ENCODE assay signal across 21 cellular contexts in the genomic region with DNA sequence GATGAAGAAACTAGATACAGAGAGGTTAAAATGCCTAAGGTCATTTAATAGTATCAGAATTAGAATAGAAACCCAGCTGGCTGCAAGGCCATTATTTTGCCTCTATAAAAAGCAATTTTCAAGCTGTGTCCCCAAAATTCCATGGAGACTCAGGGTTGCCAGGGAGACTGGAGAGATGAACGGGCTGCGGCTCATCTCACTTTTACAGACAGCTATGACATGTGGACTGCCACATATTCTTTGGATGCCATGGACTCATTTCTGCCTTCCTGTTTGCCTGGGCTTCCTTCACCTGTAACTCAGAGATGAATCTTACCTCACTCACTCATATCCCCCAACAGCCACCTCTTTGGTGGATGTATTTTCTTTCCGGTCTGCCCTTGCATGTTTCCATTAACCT. TPM values are rescaled to one million over a fixed set of nuclear protein-coding genes. Genes with fewer than 3 reads are reported as not detected.
DNase-seq lines count a peak whose midpoint lies in the region; ATAC-seq, FAIRE-seq and TF ChIP-seq lines count a peak whose summit lies in the region.
"Had no signal": no experiment of that assay in that cellular context is flagged by ENCODE, and none has a peak within 500 bp of the region (broad histone marks: within the 10 kb centered on the region; RNA-seq: fewer than 3 reads in every experiment).

No MANE protein-coding gene starts in this region.

- intact Hi-C loops in activated naive CD4-positive, alpha-beta T cell treated with anti-CD3 and anti-CD28 coated beads for 36 hours (cut with micrococcal nuclease), result no loop called here
- intact Hi-C loops in K562 (cut with micrococcal nuclease), result no loop called here

- no peak for TF ChIP-seq RAD21 in K562 (CRISPR knock-in tag; conservative IDR thresholded peaks at IDR 0.05 in 1 of 2, IDR thresholded peaks at IDR 0.05 in 1 of 2)

- peak overlapping the region; percentile 73 for H3K27ac Mint-ChIP-seq in activated naive CD4-positive, alpha-beta T cell treated with anti-CD3 and anti-CD28 coated beads, Interleukin-2, amount 50 U/mL, for 24 hours
- no peak overlapping the region for H3K27ac Mint-ChIP-seq in activated naive CD4-positive, alpha-beta T cell treated with anti-CD3 and anti-CD28 coated beads for 36 hours
- H3K27ac Mint-ChIP-seq: CD4-positive, CD25-positive, alpha-beta regulatory T cell; CD8-positive, alpha-beta T cell; HFFc6 had no signal

- TF ChIP-seq POLR2A in K562 (conservative IDR thresholded peaks at IDR 0.05), result no peak

- H3K36me3 ChIP-seq in K562 (ENCODE audit: control insufficient read depth, insufficient read depth, low read length), result peaks cover 61% of the 10 kb centered on the region
- peaks cover 47% of the 10 kb centered on the region for H3K36me3 ChIP-seq in neutrophil
- H3K36me3 ChIP-seq in neuronal stem cell (replicated peaks in 1 of 2; ENCODE audit: control insufficient read depth in 2 of 2, insufficient read depth in 2 of 2, low read length in 2 of 2), result peaks cover 13 to 76% of the 10 kb centered on the region in 2 donors

- no peaks in the 10 kb centered on the region for H3K4me1 Mint-ChIP-seq in activated naive CD4-positive, alpha-beta T cell treated with anti-CD3 and anti-CD28 coated beads, Interleukin-2, amount 50 U/mL, for 24 hours
- no peaks in the 10 kb centered on the region for H3K4me1 Mint-ChIP-seq in activated naive CD4-positive, alpha-beta T cell treated with anti-CD3 and anti-CD28 coated beads for 36 hours (ENCODE audit: low read depth)

- H2BK5ac ChIP-seq in neuronal stem cell (ENCODE audit: low read length), result no peak overlapping the region

- no peak overlapping the region for H3K4me2 ChIP-seq in K562 (ENCODE audit: insufficient read depth, low read length)
- no peak overlapping the region for H3K4me2 ChIP-seq in neuronal stem cell (ENCODE audit: insufficient read depth, low read length, poor library complexity, severe bottlenecking)
- H3K4me2 ChIP-seq: A549 had no signal

- peaks cover 9% of the 10 kb centered on the region for H3K36me3 Mint-ChIP-seq in activated naive CD4-positive, alpha-beta T cell treated with anti-CD3 and anti-CD28 coated beads, Interleukin-2, amount 50 U/mL, for 24 hours
- H3K36me3 Mint-ChIP-seq in activated naive CD4-positive, alpha-beta T cell treated with anti-CD3 and anti-CD28 coated beads for 36 hours (ENCODE audit: low read depth), result peaks cover 24% of the 10 kb centered on the region

- H3K4me1 ChIP-seq in K562 (replicated peaks in 1 of 2; ENCODE audit: control insufficient read depth in 2 of 2, insufficient read depth in 2 of 2, low read length in 2 of 2) (no peaks in the 10 kb centered on the region), neutrophil (ENCODE audit: control insufficient read depth in 1 of 2, insufficient read depth in 1 of 2, low read depth in 1 of 2, low read length in 1 of 2) (peaks cover 6 to 7% of the 10 kb centered on the region in 2 experiments), neuronal stem cell (ENCODE audit: control insufficient read depth in 2 of 2, insufficient read depth in 1 of 2, low read depth in 1 of 2, low read length in 2 of 2) (peaks cover 0 to 13% of the 10 kb centered on the region in 2 donors)
- H3K4me1 ChIP-seq: A549, Caco-2, HAP-1 had no signal

- H3K9ac ChIP-seq in K562 (ENCODE audit: insufficient read depth in 1 of 2, low read depth in 2 of 2, low read length in 2 of 2) (no peak overlapping the region), neuronal stem cell (ENCODE audit: low read depth, low read length, poor library complexity) (no peak overlapping the region)

- ATAC-seq in K562, result no peak
- ATAC-seq: A549; CD8-positive, alpha-beta T cell had no signal

- H3K27me3 Mint-ChIP-seq in activated naive CD4-positive, alpha-beta T cell treated with anti-CD3 and anti-CD28 coated beads, Interleukin-2, amount 50 U/mL, for 24 hours, result no peaks in the 10 kb centered on the region
- H3K27me3 Mint-ChIP-seq in activated naive CD4-positive, alpha-beta T cell treated with anti-CD3 and anti-CD28 coated beads for 36 hours (ENCODE audit: low read depth), result no peaks in the 10 kb centered on the region
- H3K27me3 Mint-ChIP-seq: CD4-positive, CD25-positive, alpha-beta regulatory T cell had no signal

- H3K9me1 ChIP-seq in K562 (ENCODE audit: control insufficient read depth, insufficient read depth, low read length), result no peaks in the 10 kb centered on the region

- no peaks in the 10 kb centered on the region for H3K79me1 ChIP-seq in neuronal stem cell (ENCODE audit: low read depth, low read length)

- H2BK15ac ChIP-seq in neuronal stem cell (ENCODE audit: low read length), result no peak overlapping the region

- no peak overlapping the region for H3K4me3 ChIP-seq in K562
- H3K4me3 ChIP-seq in neutrophil (ENCODE audit: low read depth in 1 of 2, low read length in 1 of 2), result no peak overlapping the region
- no peak overlapping the region for H3K4me3 ChIP-seq in neuronal stem cell (ENCODE audit: low read length in 2 of 2)
- H3K4me3 ChIP-seq: A549, HAP-1 had no signal

- H3K4me3 Mint-ChIP-seq in activated naive CD4-positive, alpha-beta T cell treated with anti-CD3 and anti-CD28 coated beads, Interleukin-2, amount 50 U/mL, for 24 hours, result no peak overlapping the region
- H3K4me3 Mint-ChIP-seq in activated naive CD4-positive, alpha-beta T cell treated with anti-CD3 and anti-CD28 coated beads for 36 hours, result no peak overlapping the region
- H3K4me3 Mint-ChIP-seq: CD4-positive, CD25-positive, alpha-beta regulatory T cell; CD8-positive, alpha-beta T cell; HFFc6 had no signal

- H3K27me3 ChIP-seq in K562 (ENCODE audit: control insufficient read depth in 2 of 2, insufficient read depth in 2 of 2, low read length in 2 of 2), result no peaks in the 10 kb centered on the region
- no peaks in the 10 kb centered on the region for H3K27me3 ChIP-seq in neutrophil
- no peaks in the 10 kb centered on the region for H3K27me3 ChIP-seq in neuronal stem cell (ENCODE audit: control insufficient read depth in 3 of 3, insufficient read depth in 3 of 3, low read depth in 1 of 3, low read length in 3 of 3)

- H3K9me3 ChIP-seq in K562 (replicated peaks; ENCODE audit: control insufficient read depth, insufficient read depth, low read depth, low read length) (no peaks in the 10 kb centered on the region), neutrophil (no peaks in the 10 kb centered on the region), neuronal stem cell (replicated peaks in 1 of 2; ENCODE audit: control insufficient read depth in 2 of 2, insufficient read depth in 1 of 2, low read depth in 1 of 2, low read length in 2 of 2) (no peaks in the 10 kb centered on the region)
- H3K9me3 ChIP-seq: A549, Caco-2, HAP-1 had no signal

- no peak overlapping the region for H3K14ac ChIP-seq in neuronal stem cell (ENCODE audit: low read length)

- TF ChIP-seq CTCF in K562 (IDR thresholded peaks at IDR 0.05 in 2 of 3, conservative IDR thresholded peaks at IDR 0.05 in 1 of 3; ENCODE audit: insufficient read depth in 2 of 3, low read depth in 1 of 3, low read length in 3 of 3), result no peak
- no peak for TF ChIP-seq CTCF in neutrophil (IDR thresholded peaks at IDR 0.05)

- H3K27ac ChIP-seq in K562 (ENCODE audit: extremely low read depth, low read depth, low read length), result no peak overlapping the region
- peak overlapping the region; percentile 37 for H3K27ac ChIP-seq in neutrophil
- no peak overlapping the region for H3K27ac ChIP-seq in neuronal stem cell (replicated peaks; ENCODE audit: low read length)
- H3K27ac ChIP-seq: A549 had no signal

- no peak for TF ChIP-seq EP300 in K562 (IDR thresholded peaks at IDR 0.05; ENCODE audit: low read length)

- no peak overlapping the region for H4K91ac ChIP-seq in neuronal stem cell (ENCODE audit: low read depth, low read length, poor library complexity)

- no peak overlapping the region for H3K18ac ChIP-seq in neuronal stem cell (ENCODE audit: low read length)

- no peak overlapping the region for H3K23ac ChIP-seq in neuronal stem cell (ENCODE audit: low read depth, low read length, poor library complexity)

- no peak overlapping the region for H2AFZ ChIP-seq in K562 (ENCODE audit: low read depth, low read length)
- no peak overlapping the region for H2AFZ ChIP-seq in neuronal stem cell (ENCODE audit: low read length)

- no peak overlapping the region for H2BK120ac ChIP-seq in neuronal stem cell (ENCODE audit: low read depth, low read length)

- no peak overlapping the region for H4K8ac ChIP-seq in neuronal stem cell (ENCODE audit: low read depth, low read length)

- DNase-seq in activated naive CD4-positive, alpha-beta T cell treated with anti-CD3 and anti-CD28 coated beads for 36 hours, result no peak
- no peak for DNase-seq in K562 (ENCODE audit: extremely low read depth in 1 of 4, low spot score in 3 of 4)
- DNase-seq in urothelium cell line (ENCODE audit: low spot score), result no peak
- DNase-seq in neuronal stem cell (ENCODE audit: low spot score), result no peak
- DNase-seq: 8988T; ACHN; C1 segment of cervical spinal cord; Caco-2; CD4-positive, CD25-positive, alpha-beta regulatory T cell; CD8-positive, alpha-beta T cell; DMS153; DND-41; GOT3; HFFc6 had no signal

- no peak overlapping the region for H3K4ac ChIP-seq in neuronal stem cell (ENCODE audit: low read length)

- no peak for FAIRE-seq in K562 (lab: Jason Lieb, UNC)
- no peak for FAIRE-seq in urothelium cell line (lab: Jason Lieb, UNC)
- FAIRE-seq: A549, G401.6, GM12892, H54 had no signal

- CTCF ChIA-PET in activated naive CD4-positive, alpha-beta T cell treated with anti-CD3 and anti-CD28 coated beads for 36 hours (lab: Charles Lee), result no interaction called here
- CTCF ChIA-PET in K562 (lab: Yijun Ruan, JAX; ENCODE audit: low intra/inter-chr PET ratio), result no interaction called here

- 92% methylated on average over 3 of the region's 3 CpGs for WGBS in K562 (ENCODE audit: insufficient coverage, low coverage, missing lambda C conversion rate)
- WGBS in neuronal stem cell (ENCODE audit: extremely low coverage in 2 of 2, insufficient read length in 2 of 2, insufficient replicate concordance in 1 of 2), 2 donors, result no CpG with 5 or more reads among the region's 3 CpGs

- no peaks in the 10 kb centered on the region for H3K9me3 Mint-ChIP-seq in activated naive CD4-positive, alpha-beta T cell treated with anti-CD3 and anti-CD28 coated beads, Interleukin-2, amount 50 U/mL, for 24 hours
- H3K9me3 Mint-ChIP-seq in activated naive CD4-positive, alpha-beta T cell treated with anti-CD3 and anti-CD28 coated beads for 36 hours, result no peaks in the 10 kb centered on the region
- H3K9me3 Mint-ChIP-seq: CD4-positive, CD25-positive, alpha-beta regulatory T cell; CD8-positive, alpha-beta T cell; HFFc6 had no signal

- H3K79me2 ChIP-seq in K562 (ENCODE audit: control insufficient read depth, insufficient read depth, low read length), result peaks cover 20% of the 10 kb centered on the region; the same call in 2 of the 3 replicates

- in situ Hi-C loops in K562 (cut with MboI), result no loop called here

- H2BK12ac ChIP-seq in neuronal stem cell (ENCODE audit: low read length), result no peak overlapping the region

- no peaks in the 10 kb centered on the region for H4K20me1 ChIP-seq in K562 (replicated peaks; ENCODE audit: control insufficient read depth, insufficient read depth, low read length)

- no TSS peak for BruUV-seq in K562 (replicated peaks; lab: Mats Ljungman, UMichigan)

- H2AK5ac ChIP-seq in neuronal stem cell (ENCODE audit: low read depth, low read length), result no peak overlapping the region

- POLR2A ChIA-PET in K562 (lab: Yijun Ruan, JAX), result interaction anchor here (0.5 to 1.4 kb wide), 5 partner anchors 14 to 495 kb away, joined by 3 to 6 read pairs (median 3); no protein-coding TSS in a partner anchor

RNA-seq across cellular contexts. Expression of gene TOR1AIP2, which starts 16.9 kb away (rescaled TPM):
- 10 to 100 TPM; 28.1 to 28.9 TPM for total RNA-seq in activated naive CD4-positive, alpha-beta T cell treated with anti-CD3 and anti-CD28 coated beads for 36 hours
- total RNA-seq in K562 (2011; cell fraction: chromatin; rRNA removed; ENCODE audit: low replicate concordance), result 74.7 and 186 TPM in 2 replicates
- total RNA-seq in K562 (2011; cell fraction: nucleolus; rRNA removed), result 41.0 and 51.3 TPM in 2 replicates
- total RNA-seq in K562 (2011; cell fraction: nucleoplasm; rRNA removed), result 111 and 217 TPM in 2 replicates
- 38.3 and 63.2 TPM in 2 replicates for total RNA-seq in K562 (2014; rRNA removed)
- total RNA-seq in K562 (2014; rRNA removed; fragmentation: Illumina TruSeq; extraction: Trizol), result 122 and 133 TPM in 2 replicates
- 91.2 and 103 TPM in 2 replicates for total RNA-seq in K562 (2015; rRNA removed; fragmentation: Illumina TruSeq; extraction: Trizol)
- total RNA-seq in K562 (2021), result 105 and 107 TPM in 2 replicates
- 49.0 and 72.5 TPM in 2 replicates for polyA plus RNA-seq in K562 (2011; rRNA removed)
- polyA plus RNA-seq in K562 (2011; cell fraction: cytosol; rRNA removed), result 20.5 and 30.3 TPM in 2 replicates
- polyA plus RNA-seq in K562 (2011; cell fraction: nucleus; rRNA removed), result 18.9 and 22.1 TPM in 2 replicates
- polyA plus RNA-seq in K562 (2012), result 14.7 and 20.4 TPM in 2 replicates
- 39.6 and 41.1 TPM in 2 replicates for polyA plus RNA-seq in K562 (2014; fragmentation: Illumina TruSeq; extraction: Trizol)
- polyA plus RNA-seq in K562 (2014; fragmentation: Nextera tagmentation; extraction: Ambion mirVana), result 10 to 100 TPM; 16.7 to 31.7 TPM
- 41.4 and 41.9 TPM in 2 replicates for polyA plus RNA-seq in K562 (2014; rRNA removed)
- 144 and 191 TPM in 2 replicates for polyA minus RNA-seq in K562 (2011; rRNA and poly(A)+ RNA removed)
- 55.8 and 79.8 TPM in 2 replicates for polyA minus RNA-seq in K562 (2011; cell fraction: cytosol; rRNA and poly(A)+ RNA removed)
- polyA minus RNA-seq in K562 (2011; cell fraction: nucleus; rRNA and poly(A)+ RNA removed), result 33.9 and 55.4 TPM in 2 replicates
- 23.0 TPM for polyA plus RNA-seq in neuronal stem cell (2013, experiment 1 of 2)
- polyA plus RNA-seq in neuronal stem cell (2013, experiment 2 of 2), result 25.3 TPM

RNA-seq across cellular contexts. Expression of gene TOR1AIP1, which starts 21.4 kb away (rescaled TPM):
- 10 to 100 TPM; 39.4 to 42.3 TPM for total RNA-seq in activated naive CD4-positive, alpha-beta T cell treated with anti-CD3 and anti-CD28 coated beads for 36 hours
- total RNA-seq in K562 (2011; cell fraction: chromatin; rRNA removed; ENCODE audit: low replicate concordance), result 34.1 and 36.6 TPM in 2 replicates
- 20.5 and 27.2 TPM in 2 replicates for total RNA-seq in K562 (2011; cell fraction: nucleolus; rRNA removed)
- total RNA-seq in K562 (2011; cell fraction: nucleoplasm; rRNA removed), result 29.0 and 38.0 TPM in 2 replicates
- total RNA-seq in K562 (2014; rRNA removed) (21.0 and 29.1 TPM in 2 replicates), K562 (2014; rRNA removed; fragmentation: Illumina TruSeq; extraction: Trizol) (35.5 and 40.4 TPM in 2 replicates), K562 (2015; rRNA removed; fragmentation: Illumina TruSeq; extraction: Trizol) (34.4 and 38.1 TPM in 2 replicates), K562 (2021) (21.7 and 28.0 TPM in 2 replicates)
- polyA plus RNA-seq in K562 (2011; rRNA removed) (30.6 and 36.2 TPM in 2 replicates), K562 (2014; fragmentation: Illumina TruSeq; extraction: Trizol) (39.3 and 46.9 TPM in 2 replicates), K562 (2014; fragmentation: Nextera tagmentation; extraction: Ambion mirVana) (10 to 100 TPM; 27.1 to 38.0 TPM), K562 (2014; rRNA removed) (18.1 and 21.7 TPM in 2 replicates)
- polyA plus RNA-seq in K562 (2011; cell fraction: cytosol; rRNA removed), result 10.8 and 14.3 TPM in 2 replicates
- polyA plus RNA-seq in K562 (2011; cell fraction: nucleus; rRNA removed), result 8.2 and 12.3 TPM in 2 replicates
- 22.9 and 25.6 TPM in 2 replicates for polyA plus RNA-seq in K562 (2012)
- polyA minus RNA-seq in K562 (2011; rRNA and poly(A)+ RNA removed), result 41.7 and 51.5 TPM in 2 replicates
- 10.0 and 21.2 TPM in 2 replicates for polyA minus RNA-seq in K562 (2011; cell fraction: cytosol; rRNA and poly(A)+ RNA removed)
- polyA minus RNA-seq in K562 (2011; cell fraction: nucleus; rRNA and poly(A)+ RNA removed), result 15.8 and 21.8 TPM in 2 replicates
- polyA plus RNA-seq in neuronal stem cell (2013, experiment 1 of 2), result 18.3 TPM
- polyA plus RNA-seq in neuronal stem cell (2013, experiment 2 of 2), result 19.8 TPM
